Comparison of ENCODE assay signal across 8 cellular contexts in the genomic region with DNA sequence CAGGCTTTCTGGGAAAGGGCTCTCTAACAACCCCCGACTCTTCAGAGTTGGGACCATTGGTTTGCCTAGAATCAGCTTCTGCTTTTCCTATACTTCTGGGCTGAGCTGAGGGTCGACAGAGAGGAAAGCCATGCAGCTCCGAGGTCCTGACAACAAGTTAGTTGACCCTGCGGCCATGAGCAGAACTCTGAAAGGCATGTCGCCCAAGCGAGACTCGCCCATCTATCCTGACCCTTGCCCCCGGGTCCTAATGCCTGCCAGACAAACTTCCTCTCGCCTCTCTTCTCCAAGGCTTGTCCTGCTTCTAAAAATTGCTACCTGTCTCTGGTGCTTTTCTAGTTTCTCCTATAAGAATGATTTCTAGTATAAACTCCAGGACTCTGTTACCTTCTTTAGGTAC. TPM values are rescaled to one million over a fixed set of nuclear protein-coding genes. Genes with fewer than 3 reads are reported as not detected.
DNase-seq lines count a peak whose midpoint lies in the region; FAIRE-seq and TF ChIP-seq lines count a peak whose summit lies in the region.
"Not testable (repeated sequence)": the region's sequence is repeated elsewhere in the genome, so short reads cannot be mapped to it uniquely, and the experiment has no call there.

No MANE protein-coding gene starts in this region.

- H4K5ac ChIP-seq in H1 (ENCODE audit: insufficient read length, low read depth, low read length); mesendoderm (ENCODE audit: low read length): not testable (repeated sequence)

- H3K4me3 ChIP-seq in HUES48 (ENCODE audit: low read depth, low read length); H1 (ENCODE audit: extremely low read depth in 1 of 4, insufficient read depth in 2 of 4, low read depth in 3 of 4, low read length in 4 of 4); mesendoderm (ENCODE audit: low read length); neural progenitor cell: not testable (repeated sequence)
- H3K4me3 ChIP-seq in iPS-18a (ENCODE audit: low read length) = peak overlapping the region; percentile 57

- H3K27ac Mint-ChIP-seq in neural progenitor cell, type B pancreatic cell: not testable (repeated sequence)

- CTCF ChIA-PET in H1 (lab: Charles Lee; ENCODE audit: partially characterized antibody) = not testable (repeated sequence)

- H3K23ac ChIP-seq in H1 (ENCODE audit: insufficient read length); mesendoderm (ENCODE audit: low read length): not testable (repeated sequence)

- H3K9ac ChIP-seq in ES-I3 (ENCODE audit: low read depth, low read length) = peak overlapping the region; percentile 43; the same call in 1 of the 2 replicates
- H3K9ac ChIP-seq in HUES48 (ENCODE audit: low read depth, low read length); H1 (replicated peaks in 1 of 4; ENCODE audit: extremely low read depth in 1 of 4, low read depth in 3 of 4, low read length in 3 of 4); iPS-18a (ENCODE audit: low read length); mesendoderm (ENCODE audit: low read length); neural progenitor cell: not testable (repeated sequence)

- 71% methylated on average over 9 of the region's 9 CpGs; no CpG with 5 or more reads in 1 of the 2 experiments for WGBS in H1 (ENCODE audit: extremely low coverage in 1 of 2, insufficient coverage in 1 of 2, insufficient read length in 1 of 2, insufficient replicate concordance in 2 of 2, low coverage in 1 of 2, low lambda C conversion rate in 2 of 2, missing lambda C conversion rate in 1 of 2), 2 experiments
- no CpG with 5 or more reads among the region's 9 CpGs for WGBS in mesendoderm (ENCODE audit: extremely low coverage, insufficient coverage, low lambda C conversion rate)

- not testable (repeated sequence) for H4K91ac ChIP-seq in H1 (replicated peaks; ENCODE audit: insufficient read length, low read length)

- not testable (repeated sequence) for H3K14ac ChIP-seq in H1 (ENCODE audit: insufficient read length)

- not testable (repeated sequence) for TF ChIP-seq RAD21 in H1 (IDR thresholded peaks at IDR 0.05 in 1 of 2, conservative IDR thresholded peaks at IDR 0.05 in 1 of 2; ENCODE audit: low read depth in 2 of 2, low read length in 2 of 2)

- H2AFZ ChIP-seq in H1 (ENCODE audit: low read length); neural progenitor cell (replicated peaks): not testable (repeated sequence)

- H3K9me3 Mint-ChIP-seq in neural progenitor cell = peaks cover 19% of the 10 kb centered on the region
- not testable (repeated sequence) for H3K9me3 Mint-ChIP-seq in type B pancreatic cell

- not testable (repeated sequence) for H3K23me2 ChIP-seq in H1 (ENCODE audit: low read depth, low read length)

- not testable (repeated sequence) for H3K27me3 ChIP-seq in HUES48 (ENCODE audit: control insufficient read depth, insufficient read depth, low read length); H1 (replicated peaks in 1 of 4; ENCODE audit: control insufficient read depth in 3 of 4, extremely low read depth in 1 of 4, insufficient read depth in 3 of 4, low read length in 3 of 4); iPS-18a (ENCODE audit: control insufficient read depth, insufficient read depth, low read length); mesendoderm (ENCODE audit: insufficient read depth, low read length, poor library complexity); neural progenitor cell

- DNase-seq in SHP77 (lab: John Stamatoyannopoulos, UW) = peak; percentile 51
- peak in 1 of 2 experiments; percentile 60 for DNase-seq in H1 (ENCODE audit: low read depth in 1 of 2, low spot score in 2 of 2)
- DNase-seq in mesendoderm = peak; percentile 31
- DNase-seq in neural progenitor cell (ENCODE audit: low spot score); type B pancreatic cell (ENCODE audit: extremely low spot score, unreplicated experiment): not testable (repeated sequence)

- H4K20me1 ChIP-seq in H1 (replicated peaks in 1 of 2; ENCODE audit: control insufficient read depth in 1 of 2, insufficient read depth in 2 of 2, low read length in 2 of 2); neural progenitor cell (ENCODE audit: low read depth): not testable (repeated sequence)

- not testable (repeated sequence) for H3K27me3 Mint-ChIP-seq in neural progenitor cell (ENCODE audit: insufficient read depth, low read depth); type B pancreatic cell

- H3K79me2 ChIP-seq in H1 (ENCODE audit: control insufficient read depth in 1 of 2, insufficient read depth in 2 of 2, low read length in 2 of 2); mesendoderm (ENCODE audit: control insufficient read depth, insufficient read depth, low read length); neural progenitor cell (ENCODE audit: low read depth): not testable (repeated sequence)

- H3K36me3 Mint-ChIP-seq in neural progenitor cell, type B pancreatic cell: not testable (repeated sequence)

- H3K4me3 Mint-ChIP-seq in neural progenitor cell (peak overlapping the region; percentile 82), type B pancreatic cell (peak overlapping the region; percentile 31)

- not testable (repeated sequence) for H2BK20ac ChIP-seq in H1 (ENCODE audit: low read length)

- TF ChIP-seq POLR2A in H1 (IDR thresholded peaks at IDR 0.05; ENCODE audit: control extremely low read depth in 1 of 2, low read depth in 2 of 2, low read length in 2 of 2) = not testable (repeated sequence)

- H3K27ac ChIP-seq in HUES48 (ENCODE audit: low read depth, low read length) = peak overlapping the region; percentile 2
- not testable (repeated sequence) for H3K27ac ChIP-seq in H1 (ENCODE audit: low read depth, low read length); iPS-18a (ENCODE audit: low read length); mesendoderm (ENCODE audit: low read depth, low read length); neural progenitor cell

- H3K4me2 ChIP-seq in H1 (ENCODE audit: insufficient read depth in 1 of 2, low read depth in 2 of 2, low read length in 2 of 2) = peak overlapping the region in 1 of 2 experiments; percentile 14; a peak in 1 of 4 replicates
- not testable (repeated sequence) for H3K4me2 ChIP-seq in mesendoderm (ENCODE audit: low read length); neural progenitor cell

- FAIRE-seq in H1 (lab: Jason Lieb, UNC) = not testable (repeated sequence)

- H2BK5ac ChIP-seq in H1 (ENCODE audit: low read depth, low read length); mesendoderm (ENCODE audit: low read length): not testable (repeated sequence)

- H4K8ac ChIP-seq in H1 (ENCODE audit: extremely low read depth, insufficient read depth, low read length); mesendoderm (ENCODE audit: low read depth, low read length): not testable (repeated sequence)

- not testable (repeated sequence) for H3K56ac ChIP-seq in H1 (replicated peaks; ENCODE audit: insufficient read length, low read depth, low read length); mesendoderm (ENCODE audit: low read length)

- not testable (repeated sequence) for H2AK5ac ChIP-seq in H1 (ENCODE audit: low read depth, low read length); mesendoderm (ENCODE audit: low read length)

- H2BK15ac ChIP-seq in H1 (ENCODE audit: low read length); mesendoderm (replicated peaks; ENCODE audit: low read depth): not testable (repeated sequence)

- not testable (repeated sequence) for TF ChIP-seq EP300 in H1 (IDR thresholded peaks at IDR 0.05; ENCODE audit: borderline replicate concordance in 1 of 2, low read depth in 2 of 2, low read length in 2 of 2)

- H3K4me1 Mint-ChIP-seq in neural progenitor cell; type B pancreatic cell (ENCODE audit: unreplicated experiment): not testable (repeated sequence)

- POLR2A ChIA-PET in H1 (lab: Charles Lee; ENCODE audit: partially characterized antibody) = interaction anchor here (1.7 kb wide), 1 partner anchor 9 kb away, joined by 4 read pairs; a partner anchor contains a TSS

- not testable (repeated sequence) for H2BK12ac ChIP-seq in H1 (ENCODE audit: low read depth, low read length)

- not testable (repeated sequence) for H3K36me3 ChIP-seq in ES-I3 (ENCODE audit: insufficient read depth, low read length); HUES48 (ENCODE audit: control insufficient read depth, insufficient read depth, low read length); H1 (ENCODE audit: control insufficient read depth in 2 of 4, insufficient read depth in 4 of 4, low read length in 3 of 4); iPS-18a (ENCODE audit: control insufficient read depth, low read depth, low read length); mesendoderm (ENCODE audit: control insufficient read depth, insufficient read depth, low read length); neural progenitor cell

- H3K4me1 ChIP-seq in ES-I3 (ENCODE audit: insufficient read depth, low read length); HUES48 (ENCODE audit: control insufficient read depth, insufficient read depth, low read length); mesendoderm (ENCODE audit: control insufficient read depth, low read depth, low read length); neural progenitor cell: not testable (repeated sequence)
- peaks cover 2 to 17% (median 6%) of the 10 kb centered on the region in 4 experiments; a peak in 6 of 7 replicates for H3K4me1 ChIP-seq in H1 (replicated peaks in 1 of 4; ENCODE audit: control insufficient read depth in 3 of 4, insufficient read depth in 4 of 4, low read length in 3 of 4)
- H3K4me1 ChIP-seq in iPS-18a (ENCODE audit: control insufficient read depth, low read depth, low read length) = peaks cover 12% of the 10 kb centered on the region

- not testable (repeated sequence) for TF ChIP-seq CTCF in H1 (IDR thresholded peaks at IDR 0.05; ENCODE audit: control extremely low read depth in 1 of 3, insufficient read depth in 1 of 3, low read depth in 1 of 3, low read length in 3 of 3); neural progenitor cell (IDR thresholded peaks at IDR 0.05); type B pancreatic cell (conservative IDR thresholded peaks at IDR 0.05)

- not testable (repeated sequence) for H3K9me3 ChIP-seq in ES-I3 (ENCODE audit: control insufficient read depth, insufficient read depth, low read length); HUES48 (ENCODE audit: control insufficient read depth, insufficient read depth, low read length); H1 (ENCODE audit: insufficient read depth in 2 of 2, low read depth in 1 of 2, low read length in 1 of 2); iPS-18a (ENCODE audit: control insufficient read depth, low read depth, low read length); neural progenitor cell (ENCODE audit: low read depth)

- not testable (repeated sequence) for H2BK120ac ChIP-seq in H1 (replicated peaks; ENCODE audit: low read depth, low read length); mesendoderm (ENCODE audit: low read depth, low read length)

- not testable (repeated sequence) for H3F3A ChIP-seq in neural progenitor cell (ENCODE audit: low read depth)

- H3K79me1 ChIP-seq in H1 (ENCODE audit: low read depth, low read length); mesendoderm (ENCODE audit: low read length): not testable (repeated sequence)

- H3K4ac ChIP-seq in H1 (replicated peaks; ENCODE audit: insufficient read length, low read depth, low read length); mesendoderm (ENCODE audit: low read depth, low read length): not testable (repeated sequence)

- not testable (repeated sequence) for H3K18ac ChIP-seq in H1 (ENCODE audit: extremely low read depth, low read length); mesendoderm (ENCODE audit: low read length)

RNA-seq across cellular contexts. Expression of a gene that starts 9.9 kb away (rescaled TPM):
- 49.8 and 54.4 TPM in 2 replicates for total RNA-seq in H1 (2021; fragmentation: NEBNext Ultra II Directional; extraction: Animal tissue kit (Norgen Biotek cat#: 25700))
- 15.2 and 18.4 TPM in 2 replicates for polyA plus RNA-seq in H1 (2011; rRNA removed)
- 22.4 TPM for polyA plus RNA-seq in H1 (2011; cell fraction: cytosol; rRNA removed)
- polyA plus RNA-seq in H1 (2011; cell fraction: nucleus; rRNA removed) = 24.0 TPM
- polyA plus RNA-seq in H1 (2012, experiment 1 of 2) = 40.5 to 53.9 TPM (median 43.9 TPM) in 4 replicates
- polyA plus RNA-seq in H1 (2012, experiment 2 of 2) = 2.9 TPM
- polyA plus RNA-seq in H1 (2013, experiment 1 of 2) = 37.8 TPM
- polyA plus RNA-seq in H1 (2013, experiment 2 of 2) = 38.8 TPM
- polyA minus RNA-seq in H1 (2011; rRNA and poly(A)+ RNA removed) = 56.2 and 100 TPM in 2 replicates
- polyA minus RNA-seq in H1 (2011; cell fraction: cytosol; rRNA and poly(A)+ RNA removed) = 18.7 TPM
- 107 TPM for polyA minus RNA-seq in H1 (2011; cell fraction: nucleus; rRNA and poly(A)+ RNA removed)
- polyA plus RNA-seq in mesendoderm (2013, experiment 1 of 2) = 22.9 TPM
- polyA plus RNA-seq in mesendoderm (2013, experiment 2 of 2) = 22.0 TPM
- total RNA-seq in neural progenitor cell (ENCODE audit: low replicate concordance) (36.6 and 60.6 TPM in 2 replicates), type B pancreatic cell (ENCODE audit: low replicate concordance) (21.1 and 46.8 TPM in 2 replicates)
